In the genomic region with DNA sequence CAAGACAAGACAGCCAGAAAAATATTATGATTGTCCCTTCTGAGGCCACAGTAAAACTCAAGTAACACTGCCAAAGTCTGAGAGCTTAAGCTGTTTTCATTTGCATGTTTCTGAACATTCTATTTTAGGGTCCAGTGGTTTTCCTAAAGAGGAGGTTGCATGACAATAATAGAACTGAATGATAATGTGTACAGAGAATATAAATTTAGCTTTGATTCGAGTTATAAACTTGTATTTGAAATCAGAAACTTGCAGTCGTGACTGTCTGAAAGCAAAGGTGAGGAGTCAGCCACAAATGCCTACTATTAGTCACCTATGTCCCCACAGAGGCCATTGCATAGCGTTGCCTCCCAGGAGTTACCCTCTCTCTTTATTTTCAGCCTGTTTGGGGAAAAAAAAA, we compare ENCODE assay signal across 1 cellular context.
TF ChIP-seq lines count a peak whose summit lies in the region.

No MANE protein-coding gene starts in this region.

TF ChIP-seq in H1, 55 proteins besides CTCF, POLR2A, EP300 and RAD21:
- no peak for TF ChIP-seq FOSL1 (IDR thresholded peaks at IDR 0.05; ENCODE audit: insufficient read depth, low read depth, low read length)
TF ChIP-seq in H1: peak in this region for 0.
